In genomic region chr7:2510909-2511768, GRCh38 we compare ENCODE assay signal across 8 cellular contexts. TPM values are rescaled to one million over a fixed set of nuclear protein-coding genes. Genes with fewer than 3 reads are reported as not detected.
DNase-seq lines count a peak whose midpoint lies in the region; ATAC-seq and TF ChIP-seq lines count a peak whose summit lies in the region.

No MANE protein-coding gene starts in this region.

- H3K4me1 Mint-ChIP-seq in WTC11: peaks cover 5% of the 10 kb centered on the region

- H3K9me3 Mint-ChIP-seq in WTC11: no peaks in the 10 kb centered on the region

- H3K27ac Mint-ChIP-seq in WTC11: no peak overlapping the region

- H3K4me3 Mint-ChIP-seq in WTC11: no peak overlapping the region

- no peak for TF ChIP-seq POLR2A in NB4 (IDR thresholded peaks at IDR 0.05; ENCODE audit: extremely low read depth, insufficient read length)

- H3K27ac ChIP-seq in esophagus (ENCODE audit: low read depth in 2 of 2, low read length in 1 of 2): peak overlapping the region; percentile 38 to 57

- POLR2A ChIA-PET in WTC11 (lab: Charles Lee): interaction anchor here (0.8 kb wide), 1 partner anchor 14 kb away, joined by 3 read pairs; no protein-coding TSS in a partner anchor

- H3K36me3 ChIP-seq in esophagus (ENCODE audit: control insufficient read depth in 2 of 2, insufficient read depth in 2 of 2, low read length in 1 of 2): no peaks in the 10 kb centered on the region

- 27 to 41% methylated on average over 27 of the region's 27 CpGs for WGBS in esophagus, 2 donors

- H3K9me3 ChIP-seq in esophagus (ENCODE audit: control insufficient read depth in 2 of 2, insufficient read depth in 1 of 2, low read depth in 1 of 2, low read length in 1 of 2): no peaks in the 10 kb centered on the region

- in situ Hi-C loops in ACHN (cut with HindIII; ENCODE audit: low pct_ligation_motif_present, low pct_unique_long_range_greater_than_20kb, low sequenced_read_pairs): no loop called here

- H3K27me3 ChIP-seq in esophagus (ENCODE audit: control insufficient read depth in 1 of 2, insufficient read depth in 2 of 2, low read length in 2 of 2): no peaks in the 10 kb centered on the region

- TF ChIP-seq CTCF in NB4 (IDR thresholded peaks at IDR 0.05; ENCODE audit: low read depth, low read length): no peak
- TF ChIP-seq CTCF in WTC11 (IDR thresholded peaks at IDR 0.05): no peak

- no peaks in the 10 kb centered on the region for H3K27me3 Mint-ChIP-seq in WTC11 (ENCODE audit: low read depth)

- CTCF ChIA-PET in WTC11 (lab: Charles Lee): interaction anchor here (0.8 to 1.3 kb wide), 2 partner anchors 10 to 86 kb away, joined by 3 to 4 read pairs; no protein-coding TSS in a partner anchor

- H3K4me3 ChIP-seq in NB4 (ENCODE audit: low read depth, low read length) (no peak overlapping the region), esophagus (ENCODE audit: low read depth in 1 of 2, low read length in 2 of 2) (no peak overlapping the region)

- no peaks in the 10 kb centered on the region for H3K36me3 Mint-ChIP-seq in WTC11

- peak; percentile 81 for DNase-seq in DMS153 (lab: John Stamatoyannopoulos, UW)
- DNase-seq in NB4 (ENCODE audit: low read depth): peak; percentile 86
- DNase-seq in WTC11 (ENCODE audit: low spot score): no peak
- peak; percentile 24 for DNase-seq in stimulated activated naive CD4-positive, alpha-beta T cell treated with Interleukin-2 at 50 U/mL for 16 hours (lab: John Stamatoyannopoulos, UW)
- DNase-seq in Ammon's horn (ENCODE audit: low spot score): no peak
- DNase-seq in ACHN: no peak

- peaks cover 7 to 16% of the 10 kb centered on the region in 2 donors for H3K4me1 ChIP-seq in esophagus (ENCODE audit: control insufficient read depth in 2 of 2, insufficient read depth in 2 of 2, low read length in 1 of 2)

- ATAC-seq in WTC11 (peak; percentile 17; the same call in 1 of the 2 replicates), HG03139 (IDR thresholded peaks at IDR 0.05; ENCODE audit: unreplicated experiment) (no peak)

TF ChIP-seq in WTC11, 78 proteins besides CTCF, POLR2A, EP300 and RAD21:
- TF ChIP-seq IRF2 (CRISPR knock-in tag; IDR thresholded peaks at IDR 0.05; ENCODE audit: borderline replicate concordance, low read depth) (no peak), ATF3 (CRISPR knock-in tag; conservative IDR thresholded peaks at IDR 0.05) (no peak), TEAD1 (CRISPR knock-in tag; IDR thresholded peaks at IDR 0.05) (no peak), ZNF512 (CRISPR knock-in tag; IDR thresholded peaks at IDR 0.05; ENCODE audit: borderline replicate concordance) (no peak), MLX (CRISPR knock-in tag; IDR thresholded peaks at IDR 0.05) (no peak), CBFB (CRISPR knock-in tag; IDR thresholded peaks at IDR 0.05; ENCODE audit: low read depth) (no peak)

RNA-seq across cellular contexts. Expression of gene LFNG, which starts 8.4 kb away (rescaled TPM):
- 24.1 to 29.4 TPM (median 26.5 TPM) in 3 replicates for total RNA-seq in WTC11 (2021)
- polyA plus RNA-seq in esophagus: 10 to 100 TPM; 12.0 to 13.7 TPM

RNA-seq across cellular contexts. Expression of gene GRIFIN, which starts 34.9 kb away (rescaled TPM):
- not detected in 3 replicates for total RNA-seq in WTC11 (2021)
- polyA plus RNA-seq in esophagus: not detected

RNA-seq across cellular contexts. Expression of gene BRAT1, which starts 44.2 kb away (rescaled TPM):
- total RNA-seq in WTC11 (2021): 44.0 to 50.0 TPM (median 46.1 TPM) in 3 replicates
- polyA plus RNA-seq in esophagus: 10 to 100 TPM; 15.6 to 19.5 TPM

RNA-seq across cellular contexts. Expression of gene IQCE, which starts 47.6 kb away (rescaled TPM):
- total RNA-seq in WTC11 (2021): 4.4 to 4.7 TPM (median 4.6 TPM) in 3 replicates
- polyA plus RNA-seq in esophagus: 1 to 10 TPM; 2.4 to 3.4 TPM

Comparison
In these comparisons a context has a peak if more than half of its experiments do, and no peak if none do; other contexts are left out.
1. DNase-seq: peak in DMS153 (single experiment), NB4 (single experiment) and stimulated activated naive CD4-positive, alpha-beta T cell treated with Interleukin-2 at 50 U/mL for 16 hours (single experiment); none in WTC11 (single experiment), Ammon's horn (single experiment) and ACHN (single experiment).